ENCODE assay signal across 15 cellular contexts in genomic region chr2:14675489-14675888, GRCh38. TPM values are rescaled to one million over a fixed set of nuclear protein-coding genes. Genes with fewer than 3 reads are reported as not detected.
DNase-seq lines count a peak whose midpoint lies in the region; ATAC-seq, FAIRE-seq and TF ChIP-seq lines count a peak whose summit lies in the region.
"Had no signal": no experiment of that assay in that cellular context is flagged by ENCODE, and none has a peak within 500 bp of the region (broad histone marks: within the 10 kb centered on the region; RNA-seq: fewer than 3 reads in every experiment).

No MANE protein-coding gene starts in this region.

- no peak overlapping the region for H3K4ac ChIP-seq in neuronal stem cell (ENCODE audit: low read length)

- no peak overlapping the region for H2AFZ ChIP-seq in neuronal stem cell (ENCODE audit: low read length)
- H2AFZ ChIP-seq: GM23248 had no signal

- H3K36me3 ChIP-seq in WERI-Rb-1, result no peaks in the 10 kb centered on the region
- no peaks in the 10 kb centered on the region for H3K36me3 ChIP-seq in neuronal stem cell (replicated peaks in 1 of 2; ENCODE audit: control insufficient read depth in 2 of 2, insufficient read depth in 2 of 2, low read length in 2 of 2)
- H3K36me3 ChIP-seq in aorta (ENCODE audit: control insufficient read depth in 1 of 2, insufficient read depth in 2 of 2, low read length in 1 of 2), result no peaks in the 10 kb centered on the region
- H3K36me3 ChIP-seq: BLaER1 treated with 17β-estradiol and CSF1 and Interleukin-3, amounts not matched to agents 10 nM and 100 nM had no signal

- H3K9ac ChIP-seq in neuronal stem cell (ENCODE audit: low read depth, low read length, poor library complexity), result no peak overlapping the region
- H3K9ac ChIP-seq: BLaER1 treated with 17β-estradiol and CSF1 and Interleukin-3, amounts not matched to agents 10 nM and 100 nM; GM23248 had no signal

- H3K27ac ChIP-seq in WERI-Rb-1, result peak overlapping the region; percentile 19
- peak overlapping the region; percentile 28 for H3K27ac ChIP-seq in neuronal stem cell (replicated peaks; ENCODE audit: low read length)
- H3K27ac ChIP-seq in aorta (ENCODE audit: low read depth in 1 of 2, low read length in 2 of 2), result no peak overlapping the region
- H3K27ac ChIP-seq: BLaER1 treated with 17β-estradiol and CSF1 and Interleukin-3, amounts not matched to agents 10 nM and 100 nM; GM23248 had no signal

- H2BK15ac ChIP-seq in neuronal stem cell (ENCODE audit: low read length), result no peak overlapping the region

- no peak overlapping the region for H3K18ac ChIP-seq in neuronal stem cell (ENCODE audit: low read length)

- no peak overlapping the region for H2AK5ac ChIP-seq in neuronal stem cell (ENCODE audit: low read depth, low read length)

- peak; percentile 47 to 83 for DNase-seq in NCI-H524 (lab: John Stamatoyannopoulos, UW)
- no peak for DNase-seq in NCI-H524 treated with DMSO at 0.1 percent for 48 hours (lab: John Stamatoyannopoulos, UW)
- DNase-seq in D721Med (ENCODE audit: insufficient read length, low spot score), result no peak
- peak; percentile 62 for DNase-seq in WERI-Rb-1
- no peak for DNase-seq in neuronal stem cell (ENCODE audit: low spot score)
- no peak for DNase-seq in aorta
- DNase-seq in occipital lobe (lab: John Stamatoyannopoulos, UW), result no peak
- DNase-seq: 8988T; CD4-positive, CD25-positive, alpha-beta regulatory T cell; DMS79; GM23248; H7 had no signal

- no peak overlapping the region for H4K91ac ChIP-seq in neuronal stem cell (ENCODE audit: low read depth, low read length, poor library complexity)

- no CpG with 5 or more reads among the region's 1 CpG for WGBS in neuronal stem cell (ENCODE audit: extremely low coverage in 2 of 2, insufficient read length in 2 of 2, insufficient replicate concordance in 1 of 2), 2 donors
- WGBS in aorta, 2 donors, result 54 to 66% methylated on average over 1 of the region's 1 CpG

- H2BK5ac ChIP-seq in neuronal stem cell (ENCODE audit: low read length), result no peak overlapping the region

- H2BK12ac ChIP-seq in neuronal stem cell (ENCODE audit: low read length), result no peak overlapping the region

- no peaks in the 10 kb centered on the region for H3K9me3 ChIP-seq in WERI-Rb-1 (ENCODE audit: severe bottlenecking)
- no peaks in the 10 kb centered on the region for H3K9me3 ChIP-seq in neuronal stem cell (replicated peaks in 1 of 2; ENCODE audit: control insufficient read depth in 2 of 2, insufficient read depth in 1 of 2, low read depth in 1 of 2, low read length in 2 of 2)
- H3K9me3 ChIP-seq in aorta (ENCODE audit: control insufficient read depth, low read length), result no peaks in the 10 kb centered on the region
- H3K9me3 ChIP-seq: BLaER1 treated with 17β-estradiol and CSF1 and Interleukin-3, amounts not matched to agents 10 nM and 100 nM had no signal

- no peaks in the 10 kb centered on the region for H3K27me3 ChIP-seq in WERI-Rb-1 (ENCODE audit: insufficient read depth, low read depth, severe bottlenecking)
- no peaks in the 10 kb centered on the region for H3K27me3 ChIP-seq in neuronal stem cell (ENCODE audit: control insufficient read depth in 3 of 3, insufficient read depth in 3 of 3, low read depth in 1 of 3, low read length in 3 of 3)
- H3K27me3 ChIP-seq in aorta (ENCODE audit: control insufficient read depth in 1 of 2, insufficient read depth in 2 of 2, low read length in 1 of 2), result no peaks in the 10 kb centered on the region
- H3K27me3 ChIP-seq: BLaER1 treated with 17β-estradiol and CSF1 and Interleukin-3, amounts not matched to agents 10 nM and 100 nM had no signal

- intact Hi-C loops in aorta (cut with DNase I), result no loop called here

- no peak overlapping the region for H3K23ac ChIP-seq in neuronal stem cell (ENCODE audit: low read depth, low read length, poor library complexity)

- no peak overlapping the region for H4K8ac ChIP-seq in neuronal stem cell (ENCODE audit: low read depth, low read length)

- no peaks in the 10 kb centered on the region for H3K79me1 ChIP-seq in neuronal stem cell (ENCODE audit: low read depth, low read length)

- no peak for ATAC-seq in aorta (ENCODE audit: low FRiP score)

- no peak overlapping the region for H2BK120ac ChIP-seq in neuronal stem cell (ENCODE audit: low read depth, low read length)

- TF ChIP-seq CTCF in D721Med (IDR thresholded peaks at IDR 0.05; ENCODE audit: insufficient read depth, missing control alignments) (no peak), WERI-Rb-1 (IDR thresholded peaks at IDR 0.05; ENCODE audit: low read depth, low read length) (no peak)

- no peak overlapping the region for H3K4me2 ChIP-seq in neuronal stem cell (ENCODE audit: insufficient read depth, low read length, poor library complexity, severe bottlenecking)
- H3K4me2 ChIP-seq: BLaER1 treated with 17β-estradiol and CSF1 and Interleukin-3, amounts not matched to agents 10 nM and 100 nM had no signal

- H3K4me3 ChIP-seq in WERI-Rb-1 (ENCODE audit: low read depth, low read length), result no peak overlapping the region
- H3K4me3 ChIP-seq in neuronal stem cell (ENCODE audit: low read length in 2 of 2), result no peak overlapping the region
- no peak overlapping the region for H3K4me3 ChIP-seq in aorta (ENCODE audit: low read length in 2 of 2)
- H3K4me3 ChIP-seq: BLaER1 treated with 17β-estradiol and CSF1 and Interleukin-3, amounts not matched to agents 10 nM and 100 nM; GM23248 had no signal

- FAIRE-seq in D721Med (lab: Jason Lieb, UNC), result peak; percentile 95
- FAIRE-seq: GM12891 had no signal

- peaks cover 0 to 12% of the 10 kb centered on the region in 2 donors for H3K4me1 ChIP-seq in neuronal stem cell (ENCODE audit: control insufficient read depth in 2 of 2, insufficient read depth in 1 of 2, low read depth in 1 of 2, low read length in 2 of 2)
- H3K4me1 ChIP-seq in aorta (ENCODE audit: control insufficient read depth in 1 of 2, insufficient read depth in 2 of 2, low read length in 2 of 2), result peaks cover 0 to 2% of the 10 kb centered on the region in 2 donors

- H3K14ac ChIP-seq in neuronal stem cell (ENCODE audit: low read length), result no peak overlapping the region

RNA-seq across cellular contexts. Expression of gene LRATD1, which starts 43.0 kb away (rescaled TPM):
- polyA plus RNA-seq in neuronal stem cell (2013, experiment 1 of 2), result 8.0 TPM
- 8.9 TPM for polyA plus RNA-seq in neuronal stem cell (2013, experiment 2 of 2)
- total RNA-seq in aorta (1 to 10 TPM; 2.0 to 2.1 TPM), occipital lobe (35.7 TPM)
- polyA plus RNA-seq in aorta, result 1 to 10 TPM; 1.9 to 3.4 TPM
- total RNA-seq: CD4-positive, CD25-positive, alpha-beta regulatory T cell; G401 had no signal
- polyA plus RNA-seq: CD4-positive, CD25-positive, alpha-beta regulatory T cell had no signal

Comparison
In these comparisons a context has a peak if more than half of its experiments do, and no peak if none do; other contexts are left out.
1. DNase-seq: peak in NCI-H524 (2 of 2) and WERI-Rb-1 (single experiment); none in NCI-H524 treated with DMSO at 0.1 percent for 48 hours (single experiment), D721Med (single experiment), neuronal stem cell (single experiment), aorta (0 of 2) and occipital lobe (single experiment).
2. H3K27ac ChIP-seq: peak in WERI-Rb-1 (single experiment) and neuronal stem cell (single experiment); none in aorta (0 of 2).
3. RNA of gene LRATD1, which starts 43.0 kb away (total RNA-seq): 35.7 TPM in occipital lobe (single experiment); 2.0 to 2.1 TPM in aorta; every median in the first group is over 10 times any median in the second.